In the genomic region with DNA sequence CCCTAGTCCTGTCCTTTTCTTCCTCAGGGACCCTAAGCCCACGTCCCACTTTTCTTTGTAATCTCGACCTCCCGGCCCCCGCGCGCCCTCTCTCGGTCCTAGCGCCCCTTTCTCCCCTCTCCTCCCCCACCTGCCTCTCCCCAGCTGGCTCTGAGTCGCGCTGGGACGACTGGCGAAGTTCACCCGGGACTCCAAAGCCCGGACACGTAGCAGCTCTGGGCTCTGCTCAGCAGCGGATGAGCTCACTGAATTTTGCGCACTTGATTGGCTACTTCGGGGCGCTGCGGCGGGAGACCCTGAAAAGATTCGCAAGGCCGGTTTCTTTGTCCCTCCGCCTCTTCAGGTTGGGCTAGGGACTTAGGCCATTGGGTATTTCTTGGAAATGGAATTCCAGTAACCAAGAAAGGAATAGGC, we compare ENCODE assay signal across 8 cellular contexts. TPM values are rescaled to one million over a fixed set of nuclear protein-coding genes. Genes with fewer than 3 reads are reported as not detected.
A peak's percentile ranks its signal among the peaks of the same experiment; 100 is the strongest.
DNase-seq lines count a peak whose midpoint lies in the region; ATAC-seq and TF ChIP-seq lines count a peak whose summit lies in the region.

No MANE protein-coding gene starts in this region.

- peak overlapping the region; percentile 59 for H3K4me2 ChIP-seq in osteoblast (ENCODE audit: insufficient read depth, low read length)

- H3K9me3 Mint-ChIP-seq in activated T-cell treated with anti-CD3 and anti-CD28 coated beads, Interleukin-2, amount 50 U/mL, for 72 hours, result no peaks in the 10 kb centered on the region

- H3K36me3 Mint-ChIP-seq in activated T-cell treated with anti-CD3 and anti-CD28 coated beads, Interleukin-2, amount 50 U/mL, for 72 hours (ENCODE audit: insufficient read depth in 2 of 2), result no peaks in the 10 kb centered on the region

- peak in 1 of 2 donors; percentile 65 for ATAC-seq in activated T-cell treated with anti-CD3 and anti-CD28 coated beads, Interleukin-2, amount 50 U/mL, for 72 hours (replicated peaks in 1 of 2)
- ATAC-seq in HG02973 (IDR thresholded peaks at IDR 0.05; ENCODE audit: unreplicated experiment) (peak; percentile 79), GM18520 (IDR thresholded peaks at IDR 0.05; ENCODE audit: unreplicated experiment) (no peak), GM21381 (IDR thresholded peaks at IDR 0.05; ENCODE audit: unreplicated experiment) (no peak)

- no peaks in the 10 kb centered on the region for H3K9me3 ChIP-seq in osteoblast (ENCODE audit: low read depth, low read length)

- no peak overlapping the region for H3K27ac Mint-ChIP-seq in activated T-cell treated with anti-CD3 and anti-CD28 coated beads, Interleukin-2, amount 50 U/mL, for 72 hours

- DNase-seq in activated T-cell treated with anti-CD3 and anti-CD28 coated beads, Interleukin-2, amount 50 U/mL, for 72 hours, result peak; percentile 8
- DNase-seq in activated T-cell treated with anti-CD3 and anti-CD28 coated beads, Interleukin-2, amount 50 U/mL, for 1 hour, result no peak
- DNase-seq in RWPE1 (ENCODE audit: low spot score), result peak; percentile 34
- peak; percentile 62 for DNase-seq in glomerular visceral epithelial cell (ENCODE audit: extremely low spot score)
- DNase-seq in osteoblast (ENCODE audit: insufficient read length, low spot score, missing footprints), result no peak

- TF ChIP-seq CTCF in RWPE1 (conservative IDR thresholded peaks at IDR 0.05; ENCODE audit: low read depth) (no peak), osteoblast (IDR thresholded peaks at IDR 0.05; ENCODE audit: extremely low read depth, low read depth, low read length) (no peak)

- H3K27ac ChIP-seq in RWPE1, result no peak overlapping the region
- no peak overlapping the region for H3K27ac ChIP-seq in osteoblast (ENCODE audit: low read depth, low read length)

- H3K27me3 Mint-ChIP-seq in activated T-cell treated with anti-CD3 and anti-CD28 coated beads, Interleukin-2, amount 50 U/mL, for 72 hours (ENCODE audit: low read depth), result peaks cover 83% of the 10 kb centered on the region

- CTCF ChIA-PET in RWPE1 (lab: Yijun Ruan, JAX), result interaction anchor here (0.7 kb wide), 1 partner anchor 10 kb away, joined by 4 read pairs; no protein-coding TSS in a partner anchor

- peaks cover 11% of the 10 kb centered on the region for H3K4me1 Mint-ChIP-seq in activated T-cell treated with anti-CD3 and anti-CD28 coated beads, Interleukin-2, amount 50 U/mL, for 72 hours (ENCODE audit: low read depth)

- H3K4me3 Mint-ChIP-seq in activated T-cell treated with anti-CD3 and anti-CD28 coated beads, Interleukin-2, amount 50 U/mL, for 72 hours, result peak overlapping the region; percentile 27 to 51

- peaks cover 15% of the 10 kb centered on the region for H3K27me3 ChIP-seq in osteoblast (ENCODE audit: insufficient read depth, low read length)

- no peaks in the 10 kb centered on the region for H4K20me1 ChIP-seq in osteoblast (ENCODE audit: insufficient read depth, low read length)

- peak overlapping the region; percentile 44 for H3K4me3 ChIP-seq in osteoblast (ENCODE audit: insufficient read depth, low read length)

- H3K79me2 ChIP-seq in osteoblast (ENCODE audit: insufficient read depth, low read length), result no peaks in the 10 kb centered on the region

- peak overlapping the region; percentile 48 for H2AFZ ChIP-seq in osteoblast (ENCODE audit: low read length)

- no peaks in the 10 kb centered on the region for H3K36me3 ChIP-seq in osteoblast (ENCODE audit: insufficient read depth, low read length)

- POLR2A ChIA-PET in RWPE1 (lab: Yijun Ruan, JAX; ENCODE audit: low non-redundant PET), result no interaction called here

- H3K4me1 ChIP-seq in osteoblast (ENCODE audit: insufficient read depth, low read length), result no peaks in the 10 kb centered on the region

RNA-seq across cellular contexts. Expression of a gene that starts 16.3 kb away (rescaled TPM):
- not detected for total RNA-seq in activated T-cell treated with anti-CD3 and anti-CD28 coated beads, Interleukin-2, amount 50 U/mL, for 72 hours
- not detected in 2 replicates for total RNA-seq in osteoblast

RNA-seq across cellular contexts. Expression of a gene that starts 17.0 kb away (rescaled TPM):
- total RNA-seq in activated T-cell treated with anti-CD3 and anti-CD28 coated beads, Interleukin-2, amount 50 U/mL, for 72 hours, result not detected
- total RNA-seq in osteoblast, result under 0.01 TPM in 1 of 2 replicates, not detected in the other

Comparison
In these comparisons a context has a peak if more than half of its experiments do, and no peak if none do; other contexts are left out.
1. DNase-seq: peak in activated T-cell treated with anti-CD3 and anti-CD28 coated beads, Interleukin-2, amount 50 U/mL, for 72 hours (2 of 2), RWPE1 (single experiment) and glomerular visceral epithelial cell (single experiment); none in activated T-cell treated with anti-CD3 and anti-CD28 coated beads, Interleukin-2, amount 50 U/mL, for 1 hour (single experiment) and osteoblast (single experiment).